In the genomic region with DNA sequence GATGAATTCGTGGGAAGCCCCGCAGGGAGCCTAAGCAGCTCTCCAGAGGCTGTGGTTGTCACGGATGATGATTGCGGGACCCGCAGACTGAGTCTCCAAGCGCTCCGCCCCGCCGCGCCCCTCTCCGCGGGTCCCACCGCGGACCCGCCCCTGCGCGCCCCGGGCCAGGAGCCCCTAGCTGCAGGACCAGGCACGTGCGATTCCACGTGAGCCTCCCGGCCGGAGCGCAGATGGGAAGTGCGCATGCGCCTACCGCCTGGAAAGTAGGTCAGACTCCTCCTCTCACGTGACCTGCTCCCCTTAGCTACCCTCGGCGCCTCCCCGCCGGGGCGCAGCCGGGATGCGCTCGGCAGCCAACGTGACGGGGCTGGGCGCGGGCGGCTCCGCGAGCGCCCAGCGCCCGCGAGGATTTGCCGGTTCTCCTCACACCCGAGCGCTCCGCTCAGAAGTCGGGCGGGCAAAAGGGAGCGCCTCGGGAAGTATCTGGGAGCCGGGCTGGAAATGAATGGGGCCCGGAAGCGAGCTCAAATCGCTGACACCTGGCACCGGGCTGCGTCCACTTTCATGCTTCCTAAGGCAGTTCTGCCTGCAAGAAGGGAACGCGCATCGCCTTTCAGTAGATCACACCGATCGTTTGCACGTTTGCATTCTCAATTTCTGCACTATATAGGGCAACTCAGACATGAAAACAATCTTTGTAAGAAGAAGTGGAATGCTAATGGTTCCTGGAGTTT, we compare ENCODE assay signal across 8 cellular contexts. TPM values are rescaled to one million over a fixed set of nuclear protein-coding genes. Genes with fewer than 3 reads are reported as not detected.
DNase-seq lines count a peak whose midpoint lies in the region; ATAC-seq lines count a peak whose summit lies in the region.

No MANE protein-coding gene starts in this region.

- peaks cover 27% of the 10 kb centered on the region for H3K27me3 ChIP-seq in mononuclear cell (ENCODE audit: insufficient read depth, low read length)

- no peaks in the 10 kb centered on the region for H3K9me3 ChIP-seq in mononuclear cell (ENCODE audit: low read depth, low read length)

- peaks cover 18% of the 10 kb centered on the region for H3K4me1 ChIP-seq in mononuclear cell (ENCODE audit: insufficient read depth, low read length)

- peak overlapping the region; percentile 39 for H3K4me3 ChIP-seq in mononuclear cell (ENCODE audit: low read length)

- H3K27ac ChIP-seq in epithelial cell of prostate = no peak overlapping the region

- peak; percentile 95 for ATAC-seq in GM21367 (IDR thresholded peaks at IDR 0.05; ENCODE audit: unreplicated experiment)

- DNase-seq in COR-L47 (lab: John Stamatoyannopoulos, UW) (peak; percentile 93), HT-29 (ENCODE audit: low spot score) (peak; percentile 92), NOMO-1 treated with DMSO at 0.1 percent for 48 hours (lab: John Stamatoyannopoulos, UW; ENCODE audit: unreplicated experiment) (peak; percentile 71), activated T-cell treated with anti-CD3 and anti-CD28 coated beads for 4 hours (peak; percentile 80), epithelial cell of prostate (ENCODE audit: low read depth, low spot score) (peak; percentile 52)
- peak; percentile 70 to 77 for DNase-seq in stimulated activated CD8-positive, alpha-beta memory T cell treated with anti-CD3 and anti-CD28 coated beads, Interleukin-2, amount 100 ng/mL, for 48 hours (ENCODE audit: low read depth in 2 of 2)

RNA-seq across cellular contexts. Expression of a gene that starts 26.4 kb away (rescaled TPM):
- total RNA-seq in HT-29 (2014; rRNA removed; shearing (Covaris generic)) = 0.05 and 0.08 TPM in 2 replicates
- total RNA-seq in mononuclear cell = 1.7 TPM
